In genomic region chr16:11848842-11849241, GRCh38 we compare ENCODE assay signal across 12 cellular contexts. TPM values are rescaled to one million over a fixed set of nuclear protein-coding genes. Genes with fewer than 3 reads are reported as not detected.
DNase-seq lines count a peak whose midpoint lies in the region; TF ChIP-seq lines count a peak whose summit lies in the region.
"Had no signal": no experiment of that assay in that cellular context is flagged by ENCODE, and none has a peak within 500 bp of the region (broad histone marks: within the 10 kb centered on the region; RNA-seq: fewer than 3 reads in every experiment).

No MANE protein-coding gene starts in this region.

- no peak overlapping the region for H3K27ac ChIP-seq in brain microvascular endothelial cell
- H3K27ac ChIP-seq in osteoblast (ENCODE audit: low read depth, low read length) = peak overlapping the region; percentile 52

- peak overlapping the region; percentile 73 for H3K4me3 Mint-ChIP-seq in activated CD4-positive, alpha-beta T cell treated with anti-CD3 and anti-CD28 coated beads, Interleukin-2, amount 10 ng/mL, durations not matched to agents 24 days and 14 days

- POLR2A ChIA-PET in HEK293T (lab: Yijun Ruan, JAX) = interaction anchor here (1.4 kb wide), 1 partner anchor 9 kb away, joined by 3 read pairs; no protein-coding TSS in a partner anchor

- peak overlapping the region; percentile 72 for H3K27ac Mint-ChIP-seq in activated CD4-positive, alpha-beta T cell treated with anti-CD3 and anti-CD28 coated beads, Interleukin-2, amount 10 ng/mL, durations not matched to agents 24 days and 14 days

- CTCF ChIA-PET in HEK293T (lab: Yijun Ruan, JAX) = no interaction called here

- H3K9me3 Mint-ChIP-seq in activated CD4-positive, alpha-beta T cell treated with anti-CD3 and anti-CD28 coated beads, Interleukin-2, amount 10 ng/mL, durations not matched to agents 24 days and 14 days = no peaks in the 10 kb centered on the region

- peaks cover 37% of the 10 kb centered on the region for H4K20me1 ChIP-seq in osteoblast (ENCODE audit: insufficient read depth, low read length)

- H2AFZ ChIP-seq in osteoblast (ENCODE audit: low read length) = no peak overlapping the region

- no peaks in the 10 kb centered on the region for H3K27me3 ChIP-seq in brain microvascular endothelial cell (replicated peaks)
- no peaks in the 10 kb centered on the region for H3K27me3 ChIP-seq in osteoblast (ENCODE audit: insufficient read depth, low read length)

- intact Hi-C loops in activated CD4-positive, alpha-beta T cell treated with anti-CD3 and anti-CD28 coated beads, Interleukin-2, amount 10 ng/mL, durations not matched to agents 24 days and 14 days (cut with micrococcal nuclease) = no loop called here

- H3K4me2 ChIP-seq in osteoblast (ENCODE audit: insufficient read depth, low read length) = peak overlapping the region; percentile 11

- in situ Hi-C loops in brain microvascular endothelial cell (cut with HindIII; ENCODE audit: low pct_ligation_motif_present, low sequenced_read_pairs) (no loop called here), GM13977 (cut with MboI; ENCODE audit: low pct_unique_long_range_greater_than_20kb, low sequenced_read_pairs, unreplicated experiment) (no loop called here)

- H3K4me1 Mint-ChIP-seq in activated CD4-positive, alpha-beta T cell treated with anti-CD3 and anti-CD28 coated beads, Interleukin-2, amount 10 ng/mL, durations not matched to agents 24 days and 14 days = peaks cover 35% of the 10 kb centered on the region

- peaks cover 21% of the 10 kb centered on the region for H3K4me1 ChIP-seq in osteoblast (ENCODE audit: insufficient read depth, low read length)

- DNase-seq in activated CD4-positive, alpha-beta T cell treated with anti-CD3 and anti-CD28 coated beads, Interleukin-2, amount 10 ng/mL, durations not matched to agents 24 days and 14 days = no peak
- DNase-seq in activated CD4-positive, alpha-beta T cell treated with anti-CD3 and anti-CD28 coated beads, Interleukin-2, amount 50 U/mL, for 4 hours = no peak
- DNase-seq in NCI-H226 = peak; percentile 63
- DNase-seq in brain microvascular endothelial cell = peak; percentile 53
- no peak for DNase-seq in osteoblast (ENCODE audit: insufficient read length, low spot score, missing footprints)
- no peak for DNase-seq in HEK293T (ENCODE audit: extremely low spot score)
- no peak for DNase-seq in GM19240 (ENCODE audit: insufficient read length, low spot score)
- no peak for DNase-seq in GM13977 (ENCODE audit: low spot score)
- DNase-seq: islet precursor cell; KBM-7; RPMI8226; stimulated activated CD4-positive, alpha-beta T cell treated with anti-CD3 and anti-CD28 coated beads, Interleukin-15, amount 100 ng/mL, for 24 hours had no signal

- peaks cover 90% of the 10 kb centered on the region for H3K79me2 ChIP-seq in osteoblast (ENCODE audit: insufficient read depth, low read length)

- no peaks in the 10 kb centered on the region for H3K27me3 Mint-ChIP-seq in activated CD4-positive, alpha-beta T cell treated with anti-CD3 and anti-CD28 coated beads, Interleukin-2, amount 10 ng/mL, durations not matched to agents 24 days and 14 days

- no peak overlapping the region for H3K4me3 ChIP-seq in brain microvascular endothelial cell (ENCODE audit: low read depth, low read length)
- H3K4me3 ChIP-seq in osteoblast (ENCODE audit: insufficient read depth, low read length) = no peak overlapping the region

- TF ChIP-seq CTCF in brain microvascular endothelial cell (IDR thresholded peaks at IDR 0.05; ENCODE audit: low read depth, low read length, missing control alignments) (no peak), osteoblast (IDR thresholded peaks at IDR 0.05; ENCODE audit: extremely low read depth, low read depth, low read length) (no peak), GM13977 (IDR thresholded peaks at IDR 0.05; ENCODE audit: extremely low read depth, insufficient read depth, missing control alignments) (no peak)

- H3K36me3 Mint-ChIP-seq in activated CD4-positive, alpha-beta T cell treated with anti-CD3 and anti-CD28 coated beads, Interleukin-2, amount 10 ng/mL, durations not matched to agents 24 days and 14 days (ENCODE audit: low read depth) = peaks cover 64% of the 10 kb centered on the region

- no peaks in the 10 kb centered on the region for H3K9me3 ChIP-seq in osteoblast (ENCODE audit: low read depth, low read length)

- H3K36me3 ChIP-seq in brain microvascular endothelial cell (replicated peaks) = peaks cover 53% of the 10 kb centered on the region
- peaks cover 54% of the 10 kb centered on the region for H3K36me3 ChIP-seq in osteoblast (ENCODE audit: insufficient read depth, low read length)

TF ChIP-seq in HEK293T, 16 proteins besides CTCF, POLR2A, EP300 and RAD21:
- no peak for TF ChIP-seq FOXM1 (IDR thresholded peaks at IDR 0.05; ENCODE audit: borderline replicate concordance)
- no peak for TF ChIP-seq ARNT (IDR thresholded peaks at IDR 0.05)
- TF ChIP-seq LEF1 (IDR thresholded peaks at IDR 0.05; ENCODE audit: borderline replicate concordance) = no peak
- TF ChIP-seq ZNF384 (IDR thresholded peaks at IDR 0.05) = no peak
- no peak for TF ChIP-seq FOXK2 (IDR thresholded peaks at IDR 0.05)
- no peak for TF ChIP-seq SP1 (IDR thresholded peaks at IDR 0.05)
- no peak for TF ChIP-seq L3MBTL2 (conservative IDR thresholded peaks at IDR 0.05)
- no peak for TF ChIP-seq HDGF (IDR thresholded peaks at IDR 0.05; ENCODE audit: borderline replicate concordance)
- TF ChIP-seq TARDBP (IDR thresholded peaks at IDR 0.05) = no peak
- TF ChIP-seq SUZ12 (IDR thresholded peaks at IDR 0.05) = no peak
- TF ChIP-seq FOXA1 (IDR thresholded peaks at IDR 0.05) = no peak
- TF ChIP-seq NFRKB (IDR thresholded peaks at IDR 0.05) = no peak
- TF ChIP-seq, protein P1, sequence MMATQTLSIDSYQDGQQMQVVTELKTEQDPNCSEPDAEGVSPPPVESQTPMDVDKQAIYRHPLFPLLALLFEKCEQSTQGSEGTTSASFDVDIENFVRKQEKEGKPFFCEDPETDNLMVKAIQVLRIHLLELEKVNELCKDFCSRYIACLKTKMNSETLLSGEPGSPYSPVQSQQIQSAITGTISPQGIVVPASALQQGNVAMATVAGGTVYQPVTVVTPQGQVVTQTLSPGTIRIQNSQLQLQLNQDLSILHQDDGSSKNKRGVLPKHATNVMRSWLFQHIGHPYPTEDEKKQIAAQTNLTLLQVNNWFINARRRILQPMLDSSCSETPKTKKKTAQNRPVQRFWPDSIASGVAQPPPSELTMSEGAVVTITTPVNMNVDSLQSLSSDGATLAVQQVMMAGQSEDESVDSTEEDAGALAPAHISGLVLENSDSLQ (IDR thresholded peaks at IDR 0.05) = no peak
- no peak for TF ChIP-seq ELF4 (IDR thresholded peaks at IDR 0.05)
- TF ChIP-seq CTBP1 (IDR thresholded peaks at IDR 0.05; ENCODE audit: borderline replicate concordance) = no peak
- TF ChIP-seq BHLHE40 (IDR thresholded peaks at IDR 0.05; ENCODE audit: borderline replicate concordance) = no peak

RNA-seq across cellular contexts. Expression of gene RSL1D1, which starts 2.5 kb away (rescaled TPM):
- 375 and 379 TPM in 2 replicates for total RNA-seq in activated CD4-positive, alpha-beta T cell treated with anti-CD3 and anti-CD28 coated beads, Interleukin-2, amount 10 ng/mL, durations not matched to agents 24 days and 14 days
- total RNA-seq in osteoblast = 113 and 126 TPM in 2 replicates

RNA-seq across cellular contexts. Expression of gene ZC3H7A, which starts 51.8 kb away (rescaled TPM):
- total RNA-seq in activated CD4-positive, alpha-beta T cell treated with anti-CD3 and anti-CD28 coated beads, Interleukin-2, amount 10 ng/mL, durations not matched to agents 24 days and 14 days = 58.3 and 64.1 TPM in 2 replicates
- 39.8 and 45.7 TPM in 2 replicates for total RNA-seq in osteoblast

Comparison
In these comparisons a context has a peak if more than half of its experiments do, and no peak if none do; other contexts are left out.
1. DNase-seq: peak in NCI-H226 (single experiment) and brain microvascular endothelial cell (single experiment); none in activated CD4-positive, alpha-beta T cell treated with anti-CD3 and anti-CD28 coated beads, Interleukin-2, amount 10 ng/mL, durations not matched to agents 24 days and 14 days (single experiment), activated CD4-positive, alpha-beta T cell treated with anti-CD3 and anti-CD28 coated beads, Interleukin-2, amount 50 U/mL, for 4 hours (0 of 2), osteoblast (single experiment), HEK293T (single experiment), GM19240 (single experiment) and GM13977 (single experiment).